In the genomic region with DNA sequence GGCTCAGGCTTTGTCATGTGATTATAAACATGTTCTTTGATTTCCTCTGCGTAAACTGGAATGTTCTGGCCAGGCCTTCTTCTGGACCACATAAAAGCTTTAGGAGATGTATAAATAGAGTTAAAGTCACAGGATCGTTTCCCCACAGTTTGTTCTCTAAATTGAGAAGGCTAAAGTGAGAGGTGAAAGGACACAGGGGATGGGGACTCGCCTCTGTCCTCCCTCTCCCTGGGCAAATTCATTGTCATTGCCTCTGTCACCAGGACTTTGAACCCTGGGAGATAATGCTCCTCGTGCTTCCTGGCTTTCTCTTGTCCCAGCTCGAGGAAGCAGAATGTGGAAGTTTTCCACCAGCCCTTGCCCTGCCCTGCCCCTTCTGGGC, we compare ENCODE assay signal across 19 cellular contexts.
"Had no signal": no experiment of that assay in that cellular context is flagged by ENCODE, and none has a peak within 500 bp of the region (broad histone marks: within the 10 kb centered on the region; RNA-seq: fewer than 3 reads in every experiment).

No MANE protein-coding gene starts in this region.

- H3K4me2 ChIP-seq: neural progenitor cell had no signal

- H3K4me1 ChIP-seq: esophagus squamous epithelium, gastroesophageal sphincter had no signal

- H3K27ac ChIP-seq: esophagus squamous epithelium, gastroesophageal sphincter, neural progenitor cell, ovary, spleen, tibial artery had no signal

- DNase-seq: cerebellar nuclear complex; effector memory CD8-positive, alpha-beta T cell; esophagus squamous epithelium; foreskin fibroblast; glutamatergic neuron; immature natural killer cell; mammary epithelial cell; nucleus accumbens; ovary; right cardiac atrium; spleen; stimulated activated CD4-positive, alpha-beta T cell treated with anti-CD3 and anti-CD28 coated beads, Interleukin-15, amount 100 ng/mL, for 24 hours; stimulated activated CD4-positive, alpha-beta T cell treated with anti-CD3 and anti-CD28 coated beads, Interleukin-1b, Interleukin-23, amount 100 ng/mL, for 48 hours; stimulated activated CD4-positive, alpha-beta T cell treated with anti-CD3 and anti-CD28 coated beads, Interleukin-4, amount 100 ng/mL, for 24 hours; tibial artery had no signal

- H3K9ac ChIP-seq: neural progenitor cell had no signal

- ATAC-seq: effector memory CD8-positive, alpha-beta T cell; gastroesophageal sphincter; natural killer cell treated with Interleukin-12 subunit alpha and Interleukin-12 subunit beta and Interleukin-15 and Interleukin-18, amount 100 ng/mL, for 72 hours; stimulated activated memory B cell treated with anti-CD40 and anti-IgM and Interleukin-4, amounts not matched to agents 10 μg/mL and 1 μg/mL and 100 μg/mL, for 72 hours had no signal

- H3K4me3 ChIP-seq: esophagus squamous epithelium, gastroesophageal sphincter, neural progenitor cell, ovary, spleen, tibial artery had no signal

- H3K9me3 ChIP-seq: esophagus squamous epithelium, gastroesophageal sphincter, ovary, spleen, tibial artery had no signal

- H3K27me3 ChIP-seq: esophagus squamous epithelium, gastroesophageal sphincter, neural progenitor cell, ovary, spleen, tibial artery had no signal

- H3K36me3 ChIP-seq: esophagus squamous epithelium, gastroesophageal sphincter, neural progenitor cell, ovary, spleen, tibial artery had no signal
